2 cellular contexts compared by ENCODE assay signal in the genomic region with DNA sequence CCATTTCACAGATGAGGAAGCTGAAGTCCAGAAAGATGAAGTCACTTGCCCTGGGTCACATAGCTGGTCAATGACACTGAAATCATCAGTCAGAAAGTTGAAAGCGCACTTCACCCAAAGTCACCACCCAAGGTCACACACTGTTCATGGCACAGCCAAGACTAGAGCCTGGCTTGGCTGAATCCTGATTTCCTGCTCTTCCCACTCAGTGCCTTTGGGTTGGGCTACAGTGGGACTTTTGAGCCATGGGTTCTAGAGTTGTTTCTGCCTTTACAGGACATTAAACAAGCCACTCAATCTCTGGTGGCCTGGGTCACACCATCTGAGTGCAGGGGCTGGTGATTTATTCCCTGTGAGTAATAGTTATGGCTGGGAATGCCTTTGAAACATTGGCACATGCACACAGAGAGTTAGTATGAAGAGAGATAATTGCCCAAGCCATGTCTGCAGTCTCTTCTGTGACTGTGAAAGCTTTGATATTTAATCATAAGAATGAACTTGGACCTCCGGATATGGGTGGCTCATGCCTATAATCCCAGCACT.
TF ChIP-seq lines count a peak whose summit lies in the region.

No MANE protein-coding gene starts in this region.

TF ChIP-seq in HCT116, 20 proteins besides CTCF, POLR2A, EP300 and RAD21:
- TF ChIP-seq JUND (IDR thresholded peaks at IDR 0.05) (0 out of 2 replicates have a peak, but pooled peaks have one; percentile 42), MAX (IDR thresholded peaks at IDR 0.05) (peak; percentile 53), POLR2AphosphoS5 (IDR thresholded peaks at IDR 0.05; ENCODE audit: low read depth, low read length) (no peak), FOSL1 (IDR thresholded peaks at IDR 0.05; ENCODE audit: low read depth) (0 out of 2 replicates have a peak, but pooled peaks have one; percentile 30), EGR1 (IDR thresholded peaks at IDR 0.05; ENCODE audit: low read depth) (no peak), TCF7L2 (IDR thresholded peaks at IDR 0.05; ENCODE audit: borderline replicate concordance, extremely low read depth, insufficient read depth, insufficient read length) (no peak), REST (IDR thresholded peaks at IDR 0.05; ENCODE audit: low read depth) (no peak), EZH2phosphoT487 (IDR thresholded peaks at IDR 0.05; ENCODE audit: borderline replicate concordance) (no peak), SIN3A (IDR thresholded peaks at IDR 0.05; ENCODE audit: low read depth) (no peak; the same call in 1 of the 2 replicates), CBX3 (IDR thresholded peaks at IDR 0.05; ENCODE audit: low read depth) (no peak; the same call in 1 of the 2 replicates), CEBPB (IDR thresholded peaks at IDR 0.05; ENCODE audit: low read depth) (no peak), EZH2 (IDR thresholded peaks at IDR 0.05) (no peak), YY1 (IDR thresholded peaks at IDR 0.05; ENCODE audit: extremely low read depth, insufficient replicate concordance, low read depth, low read length) (no peak), SP1 (IDR thresholded peaks at IDR 0.05; ENCODE audit: low read depth) (0 out of 2 replicates have a peak, but pooled peaks have one; percentile 29)

TF ChIP-seq in liver, 16 proteins besides CTCF, POLR2A, EP300 and RAD21 (continued from another document):
- TF ChIP-seq MAX (IDR thresholded peaks at IDR 0.05) (no peak), JUND (IDR thresholded peaks at IDR 0.05) (no peak), NR2F2 (IDR thresholded peaks at IDR 0.05) (no peak), HNF4G (IDR thresholded peaks at IDR 0.05) (no peak), HNF4A (conservative IDR thresholded peaks at IDR 0.05) (peak in 1 of 2 donors; percentile 17)
